Comparison of ENCODE assay signal across 11 cellular contexts in genomic region chr12:93403988-93404803, GRCh38. TPM values are rescaled to one million over a fixed set of nuclear protein-coding genes. Genes with fewer than 3 reads are reported as not detected.
DNase-seq lines count a peak whose midpoint lies in the region; ATAC-seq, FAIRE-seq and TF ChIP-seq lines count a peak whose summit lies in the region.
"Had no signal": no experiment of that assay in that cellular context is flagged by ENCODE, and none has a peak within 500 bp of the region (broad histone marks: within the 10 kb centered on the region; RNA-seq: fewer than 3 reads in every experiment).

No MANE protein-coding gene starts in this region.

- H3K4me1 Mint-ChIP-seq in brain: peaks cover 11% of the 10 kb centered on the region
- H3K4me1 Mint-ChIP-seq in naive thymus-derived CD4-positive, alpha-beta T cell: peaks cover 3 to 30% (median 11%) of the 10 kb centered on the region in 7 donors

- H3K27me3 ChIP-seq in naive thymus-derived CD4-positive, alpha-beta T cell (ENCODE audit: control insufficient read depth in 2 of 2, insufficient read depth in 2 of 2, low read length in 2 of 2): no peaks in the 10 kb centered on the region
- H3K27me3 ChIP-seq in brain microvascular endothelial cell (replicated peaks) (no peaks in the 10 kb centered on the region), mesenchymal stem cell (ENCODE audit: control insufficient read depth in 1 of 2, insufficient read depth in 1 of 2, low read length in 2 of 2) (no peaks in the 10 kb centered on the region)

- no peak for FAIRE-seq in GM12891 (lab: Jason Lieb, UNC)

- H2AFZ ChIP-seq in mesenchymal stem cell (ENCODE audit: low read depth, low read length): no peak overlapping the region

- no peak overlapping the region for H2AK5ac ChIP-seq in mesenchymal stem cell (ENCODE audit: low read length, severe bottlenecking)

- in situ Hi-C loops in brain microvascular endothelial cell (cut with HindIII; ENCODE audit: low pct_ligation_motif_present, low sequenced_read_pairs): no loop called here

- intact Hi-C loops in naive thymus-derived CD4-positive, alpha-beta T cell (cut with micrococcal nuclease): no loop called here

- peaks cover 14% of the 10 kb centered on the region for H3K79me1 ChIP-seq in mesenchymal stem cell (replicated peaks; ENCODE audit: low read length, poor library complexity, severe bottlenecking)

- H3K27ac ChIP-seq in naive thymus-derived CD4-positive, alpha-beta T cell (ENCODE audit: low read depth, low read length): no peak overlapping the region
- no peak overlapping the region for H3K27ac ChIP-seq in brain microvascular endothelial cell
- no peak overlapping the region for H3K27ac ChIP-seq in mesenchymal stem cell (ENCODE audit: low read length, poor library complexity, severe bottlenecking)

- no peak overlapping the region for H3K4me2 ChIP-seq in mesenchymal stem cell (ENCODE audit: low read length, poor library complexity, severe bottlenecking)

- ATAC-seq in naive thymus-derived CD4-positive, alpha-beta T cell: no peak
- ATAC-seq in HG02840 (IDR thresholded peaks at IDR 0.05; ENCODE audit: low FRiP score, unreplicated experiment): no peak

- no peak overlapping the region for H3K18ac ChIP-seq in mesenchymal stem cell (ENCODE audit: low read depth in 1 of 2, low read length in 2 of 2)

- peaks cover 57% of the 10 kb centered on the region for H3K36me3 Mint-ChIP-seq in brain
- peaks cover 0 to 29% (median 13%) of the 10 kb centered on the region in 5 donors for H3K36me3 Mint-ChIP-seq in naive thymus-derived CD4-positive, alpha-beta T cell

- no peak overlapping the region for H2BK5ac ChIP-seq in mesenchymal stem cell (ENCODE audit: low read depth, low read length, poor library complexity, severe bottlenecking)

- H3K4me1 ChIP-seq in naive thymus-derived CD4-positive, alpha-beta T cell (ENCODE audit: control insufficient read depth in 2 of 2, insufficient read depth in 2 of 2, low read length in 2 of 2): no peaks in the 10 kb centered on the region
- no peaks in the 10 kb centered on the region for H3K4me1 ChIP-seq in mesenchymal stem cell (ENCODE audit: control insufficient read depth, insufficient read depth, low read depth, low read length)

- H3K9ac ChIP-seq in mesenchymal stem cell (ENCODE audit: low read length): no peak overlapping the region

- H3K9me3 ChIP-seq in naive thymus-derived CD4-positive, alpha-beta T cell (ENCODE audit: control insufficient read depth in 2 of 3, low read length in 3 of 3): no peaks in the 10 kb centered on the region
- no peaks in the 10 kb centered on the region for H3K9me3 ChIP-seq in mesenchymal stem cell (ENCODE audit: control insufficient read depth, low read length)

- no peak overlapping the region for H3K4ac ChIP-seq in mesenchymal stem cell (ENCODE audit: low read depth in 1 of 2, low read length in 2 of 2)

- TF ChIP-seq POLR2A in GM12891 (IDR thresholded peaks at IDR 0.05; ENCODE audit: low read depth, low read length): peak; percentile 56

- peaks cover 0 to 10% (median 0%) of the 10 kb centered on the region in 3 experiments for H3K36me3 ChIP-seq in naive thymus-derived CD4-positive, alpha-beta T cell (ENCODE audit: control insufficient read depth in 2 of 3, insufficient read depth in 3 of 3, low read length in 3 of 3)
- H3K36me3 ChIP-seq in brain microvascular endothelial cell (replicated peaks): peaks cover 28% of the 10 kb centered on the region
- H3K36me3 ChIP-seq in mesenchymal stem cell (ENCODE audit: control insufficient read depth in 1 of 2, insufficient read depth in 2 of 2, low read depth in 1 of 2, low read length in 2 of 2): peaks cover 9 to 50% of the 10 kb centered on the region in 2 experiments

- H3K4me3 Mint-ChIP-seq in brain: no peak overlapping the region
- no peak overlapping the region for H3K4me3 Mint-ChIP-seq in naive thymus-derived CD4-positive, alpha-beta T cell

- H3K4me3 ChIP-seq in naive thymus-derived CD4-positive, alpha-beta T cell (ENCODE audit: low read length): no peak overlapping the region
- H3K4me3 ChIP-seq in brain microvascular endothelial cell (ENCODE audit: low read depth, low read length) (no peak overlapping the region), mesenchymal stem cell (ENCODE audit: insufficient read depth in 1 of 2, low read depth in 1 of 2, low read length in 2 of 2) (no peak overlapping the region)

- DNase-seq in GM12891 (ENCODE audit: insufficient read length, low spot score) (no peak), NCI-H2029 (lab: John Stamatoyannopoulos, UW) (peak; percentile 63), brain microvascular endothelial cell (no peak), mesenchymal stem cell (no peak), NAMALWA (ENCODE audit: low spot score) (no peak)
- DNase-seq in naive thymus-derived CD4-positive, alpha-beta T cell: no peak
- DNase-seq: activated CD8-positive, alpha-beta memory T cell treated with anti-CD3 and anti-CD28 coated beads for 24 hours; amniotic stem cell; NCI-H774 had no signal

- no peak overlapping the region for H4K91ac ChIP-seq in mesenchymal stem cell (ENCODE audit: low read length)

- H2BK15ac ChIP-seq in mesenchymal stem cell (ENCODE audit: low read depth, poor library complexity, severe bottlenecking): no peak overlapping the region

- 89% methylated on average over 2 of the region's 7 CpGs for WGBS in mesenchymal stem cell

- TF ChIP-seq CTCF in brain (conservative IDR thresholded peaks at IDR 0.05): no peak
- no peak for TF ChIP-seq CTCF in brain microvascular endothelial cell (IDR thresholded peaks at IDR 0.05; ENCODE audit: low read depth, low read length, missing control alignments)

- no peaks in the 10 kb centered on the region for H3K9me3 Mint-ChIP-seq in brain
- H3K9me3 Mint-ChIP-seq in naive thymus-derived CD4-positive, alpha-beta T cell: peaks cover 0 to 2% (median 0%) of the 10 kb centered on the region in 11 donors

- no peak overlapping the region for H2BK120ac ChIP-seq in mesenchymal stem cell (ENCODE audit: low read depth, low read length)

- POLR2A ChIA-PET in naive thymus-derived CD4-positive, alpha-beta T cell (lab: Charles Lee): no interaction called here

- CTCF ChIA-PET in naive thymus-derived CD4-positive, alpha-beta T cell (lab: Charles Lee): interaction anchor here (0.5 to 2.1 kb wide), 3 partner anchors 16 to 574 kb away, joined by 3 to 11 read pairs (median 3); no protein-coding TSS in a partner anchor

- H2BK12ac ChIP-seq in mesenchymal stem cell (ENCODE audit: low read length in 2 of 2): no peak overlapping the region

- H4K8ac ChIP-seq in mesenchymal stem cell (ENCODE audit: low read length): no peak overlapping the region

- no peak overlapping the region for H3K23ac ChIP-seq in mesenchymal stem cell (ENCODE audit: low read length in 2 of 2)

- no peaks in the 10 kb centered on the region for H3K27me3 Mint-ChIP-seq in brain
- H3K27me3 Mint-ChIP-seq in naive thymus-derived CD4-positive, alpha-beta T cell: no peaks in the 10 kb centered on the region

- peak overlapping the region in 3 of 5 experiments; percentile 45 to 84 (median 79) for H3K27ac Mint-ChIP-seq in brain
- peak overlapping the region in 5 of 9 donors; percentile 9 to 56 (median 31) for H3K27ac Mint-ChIP-seq in naive thymus-derived CD4-positive, alpha-beta T cell

- H3K14ac ChIP-seq in mesenchymal stem cell (ENCODE audit: low read length in 2 of 2): no peak overlapping the region

TF ChIP-seq in GM12891, 5 proteins besides CTCF, POLR2A, EP300 and RAD21:
- no peak for TF ChIP-seq POLR2AphosphoS5 (IDR thresholded peaks at IDR 0.05; ENCODE audit: low read depth, low read length)
- TF ChIP-seq TAF1 (IDR thresholded peaks at IDR 0.05; ENCODE audit: low read depth, low read length): no peak
- TF ChIP-seq PAX5 (IDR thresholded peaks at IDR 0.05; ENCODE audit: insufficient read depth, low read length, severe bottlenecking): no peak
TF ChIP-seq in GM12891: peak in this region for 0.

RNA-seq across cellular contexts. Expression of gene NUDT4, which starts 26.5 kb away (rescaled TPM):
- 30.4 TPM for polyA plus RNA-seq in GM12891 (2012; ENCODE audit: low read depth, missing spikeins)
- polyA plus RNA-seq in brain (ENCODE audit: insufficient read depth, low read depth, low replicate concordance): 82.7 TPM
- total RNA-seq in naive thymus-derived CD4-positive, alpha-beta T cell: 10 to 100 TPM; 43.3 to 85.1 (median 51.2) TPM
- polyA plus RNA-seq in naive thymus-derived CD4-positive, alpha-beta T cell: 10 to 100 TPM; 37.1 to 56.4 TPM
- 54.8 TPM for polyA plus RNA-seq in mesenchymal stem cell (2013, experiment 1 of 2)
- 57.6 TPM for polyA plus RNA-seq in mesenchymal stem cell (2013, experiment 2 of 2)

RNA-seq across cellular contexts. Expression of gene UBE2N, which starts 37.6 kb away (rescaled TPM):
- 189 TPM for polyA plus RNA-seq in GM12891 (2012; ENCODE audit: low read depth, missing spikeins)
- 98.7 TPM for polyA plus RNA-seq in brain (ENCODE audit: insufficient read depth, low read depth, low replicate concordance)
- 100 to 1,000 TPM in 1 of 5 experiments, 10 to 100 TPM in 4; 76.6 to 180 (median 77.5) TPM for total RNA-seq in naive thymus-derived CD4-positive, alpha-beta T cell
- polyA plus RNA-seq in naive thymus-derived CD4-positive, alpha-beta T cell: 100 to 1,000 TPM; 109 to 170 TPM
- polyA plus RNA-seq in mesenchymal stem cell (2013, experiment 1 of 2): 105 TPM
- polyA plus RNA-seq in mesenchymal stem cell (2013, experiment 2 of 2): 102 TPM
